ENCODE assay signal across 17 cellular contexts in genomic region chr12:47458273-47458672, GRCh38.
DNase-seq lines count a peak whose midpoint lies in the region; ATAC-seq, FAIRE-seq and TF ChIP-seq lines count a peak whose summit lies in the region.
"Had no signal": no experiment of that assay in that cellular context is flagged by ENCODE, and none has a peak within 500 bp of the region (broad histone marks: within the 10 kb centered on the region; RNA-seq: fewer than 3 reads in every experiment).

No MANE protein-coding gene starts in this region.

- in situ Hi-C loops in Caki2 (cut with HindIII; ENCODE audit: low pct_unique_long_range_greater_than_20kb, low sequenced_read_pairs) (no loop called here), HepG2 (cut with HindIII; ENCODE audit: extremely low pct_ligation_motif_present, low pct_unique_long_range_greater_than_20kb) (no loop called here)

- ATAC-seq in HepG2, result peak; percentile 73

- CTCF ChIA-PET in HepG2 (lab: Yijun Ruan, JAX; ENCODE audit: low intra/inter-chr PET ratio, low total read pairs) (no interaction called here), A673 (lab: Charles Lee) (no interaction called here)

- H3K4me2 ChIP-seq in HepG2 (ENCODE audit: low read depth, low read length), result no peak overlapping the region

- intact Hi-C loops in HepG2 (cut with micrococcal nuclease; ENCODE audit: unreplicated experiment) (no loop called here), A673 (cut with micrococcal nuclease; ENCODE audit: unreplicated experiment) (no loop called here)

- no peaks in the 10 kb centered on the region for H3K79me2 ChIP-seq in HepG2 (ENCODE audit: insufficient read depth, low read length)

- TF ChIP-seq CTCF in cardiac fibroblast (IDR thresholded peaks at IDR 0.05; ENCODE audit: low read depth, low read length), result no peak
- no peak for TF ChIP-seq CTCF in HepG2 (CRISPR knock-in tag; IDR thresholded peaks at IDR 0.05)
- TF ChIP-seq CTCF in A673 (conservative IDR thresholded peaks at IDR 0.05; ENCODE audit: low read depth, low read length), result no peak

- no peaks in the 10 kb centered on the region for H3K36me3 ChIP-seq in HepG2 (replicated peaks in 1 of 2; ENCODE audit: control insufficient read depth in 1 of 2, insufficient read depth in 2 of 2, low read length in 2 of 2)
- no peaks in the 10 kb centered on the region for H3K36me3 ChIP-seq in A673 (ENCODE audit: insufficient read depth, low read length, poor library complexity, severe bottlenecking)
- H3K36me3 ChIP-seq: suprapubic skin had no signal

- H3K27ac ChIP-seq in HepG2 (ENCODE audit: extremely low read length, insufficient read depth, low read length) (no peak overlapping the region), A673 (ENCODE audit: low read depth, low read length, poor library complexity, severe bottlenecking) (no peak overlapping the region)
- H3K27ac ChIP-seq: SK-N-MC, skin epidermis, suprapubic skin had no signal

- POLR2A ChIA-PET in HepG2 (lab: Yijun Ruan, JAX) (no interaction called here), A673 (lab: Charles Lee; ENCODE audit: low non-redundant PET) (no interaction called here)

- TF ChIP-seq RAD21 in Ishikawa (IDR thresholded peaks at IDR 0.05; ENCODE audit: low read depth) (no peak), HepG2 (CRISPR knock-in tag; IDR thresholded peaks at IDR 0.05) (no peak)

- H3K4me1 ChIP-seq in HepG2 (ENCODE audit: insufficient read depth, low read length), result peaks cover 10% of the 10 kb centered on the region
- no peaks in the 10 kb centered on the region for H3K4me1 ChIP-seq in A673 (ENCODE audit: insufficient read depth, low read length, poor library complexity, severe bottlenecking)
- H3K4me1 ChIP-seq: suprapubic skin had no signal

- H3K9ac ChIP-seq in HepG2 (ENCODE audit: insufficient read depth, low read depth, low read length), result no peak overlapping the region

- H3K4me3 ChIP-seq in cardiac fibroblast (replicated peaks in 1 of 2; ENCODE audit: low read depth in 2 of 2, low read length in 2 of 2) (no peak overlapping the region), HepG2 (replicated peaks in 1 of 3; ENCODE audit: insufficient read depth in 1 of 3, low read depth in 2 of 3, low read length in 3 of 3) (no peak overlapping the region), A673 (ENCODE audit: low read depth, low read length, poor library complexity, severe bottlenecking) (no peak overlapping the region)
- H3K4me3 ChIP-seq: SK-N-MC, skin epidermis, suprapubic skin had no signal

- H3K9me3 ChIP-seq in HepG2 (ENCODE audit: low read length) (no peaks in the 10 kb centered on the region; the same call in 1 of the 2 replicates), A673 (ENCODE audit: low read depth, low read length, poor library complexity, severe bottlenecking) (no peaks in the 10 kb centered on the region)
- H3K9me3 ChIP-seq: suprapubic skin had no signal

- DNase-seq in Caki2 (ENCODE audit: low read depth) (peak; percentile 61), cardiac fibroblast (ENCODE audit: low read depth in 2 of 2) (peak; percentile 1 to 2), HepG2 (ENCODE audit: low spot score) (peak; percentile 73), A673 (ENCODE audit: low spot score) (no peak), RKO (ENCODE audit: low spot score) (no peak), NCI-H774 (lab: John Stamatoyannopoulos, UW) (no peak)
- no peak for DNase-seq in stimulated activated CD4-positive, alpha-beta T cell treated with anti-CD3 and anti-CD28 coated beads, Interleukin-15, amount 100 ng/mL, for 24 hours
- DNase-seq: activated CD4-positive, alpha-beta T cell treated with anti-CD3 and anti-CD28 coated beads for 4 hours; activated CD8-positive, alpha-beta memory T cell treated with anti-CD3 and anti-CD28 coated beads, Interleukin-2, amount 50 U/mL, for 48 hours; activated gamma-delta T cell treated with Interleukin-2 at 50 U/mL for 16 hours; NCI-H345 had no signal

- TF ChIP-seq POLR2A in HepG2 (IDR thresholded peaks at IDR 0.05; ENCODE audit: insufficient read depth in 1 of 2, low read depth in 2 of 2, low read length in 2 of 2), result no peak

- 8% methylated on average over 4 of the region's 4 CpGs for WGBS in HepG2 (ENCODE audit: low lambda C conversion rate)

- H4K20me1 ChIP-seq in HepG2 (ENCODE audit: insufficient read depth, low read length), result no peaks in the 10 kb centered on the region

- BruUV-seq in HepG2 (replicated peaks; lab: Mats Ljungman, UMichigan), result no TSS peak
- BruUV-seq in A673 (replicated peaks; lab: Mats Ljungman, UMichigan), result no TSS peak

- TF ChIP-seq EP300 in Ishikawa (IDR thresholded peaks at IDR 0.05; ENCODE audit: borderline replicate concordance) (no peak), HepG2 (IDR thresholded peaks at IDR 0.05; ENCODE audit: low read depth in 2 of 2, low read length in 2 of 2) (no peak), HepG2 (CRISPR knock-in tag; IDR thresholded peaks at IDR 0.05; ENCODE audit: borderline replicate concordance) (no peak)

- FAIRE-seq in HepG2 (lab: Jason Lieb, UNC), result no peak
- FAIRE-seq: frontal cortex, GM12892 had no signal

- H2AFZ ChIP-seq in HepG2 (ENCODE audit: low read length), result no peak overlapping the region

- H3K27me3 ChIP-seq in HepG2 (ENCODE audit: control insufficient read depth in 1 of 2, insufficient read depth in 2 of 2, low read length in 2 of 2) (no peaks in the 10 kb centered on the region), A673 (replicated peaks; ENCODE audit: insufficient read depth, low read depth, low read length, poor library complexity) (no peaks in the 10 kb centered on the region)
- H3K27me3 ChIP-seq: suprapubic skin had no signal

TF ChIP-seq in Ishikawa, 13 proteins besides CTCF, POLR2A, EP300 and RAD21:
- TF ChIP-seq ZBTB7A (IDR thresholded peaks at IDR 0.05; ENCODE audit: low read depth), result no peak
- 0 out of 2 replicates have a peak, but pooled peaks have one; percentile 7 for TF ChIP-seq NFIC (IDR thresholded peaks at IDR 0.05)

TF ChIP-seq in HepG2, 621 proteins besides CTCF, POLR2A, EP300 and RAD21 (continues in another document):
- TF ChIP-seq GMEB1 (CRISPR knock-in tag; IDR thresholded peaks at IDR 0.05; ENCODE audit: borderline replicate concordance), result no peak
- TF ChIP-seq FLYWCH1 (CRISPR knock-in tag; IDR thresholded peaks at IDR 0.05), result no peak
- no peak for TF ChIP-seq ZNF747 (CRISPR knock-in tag; IDR thresholded peaks at IDR 0.05; ENCODE audit: borderline replicate concordance)
- TF ChIP-seq ZNF773 (CRISPR knock-in tag; IDR thresholded peaks at IDR 0.05; ENCODE audit: borderline replicate concordance), result no peak
- no peak for TF ChIP-seq KDM3A (CRISPR knock-in tag; IDR thresholded peaks at IDR 0.05; ENCODE audit: low read depth)
- no peak for TF ChIP-seq GLI4 (CRISPR knock-in tag; IDR thresholded peaks at IDR 0.05; ENCODE audit: borderline replicate concordance)
- no peak for TF ChIP-seq ISL2 (CRISPR knock-in tag; IDR thresholded peaks at IDR 0.05)
- TF ChIP-seq SIN3B (IDR thresholded peaks at IDR 0.05; ENCODE audit: low read length), result no peak
- TF ChIP-seq ZNF263 (CRISPR knock-in tag; IDR thresholded peaks at IDR 0.05), result no peak
- TF ChIP-seq, protein P1, sequence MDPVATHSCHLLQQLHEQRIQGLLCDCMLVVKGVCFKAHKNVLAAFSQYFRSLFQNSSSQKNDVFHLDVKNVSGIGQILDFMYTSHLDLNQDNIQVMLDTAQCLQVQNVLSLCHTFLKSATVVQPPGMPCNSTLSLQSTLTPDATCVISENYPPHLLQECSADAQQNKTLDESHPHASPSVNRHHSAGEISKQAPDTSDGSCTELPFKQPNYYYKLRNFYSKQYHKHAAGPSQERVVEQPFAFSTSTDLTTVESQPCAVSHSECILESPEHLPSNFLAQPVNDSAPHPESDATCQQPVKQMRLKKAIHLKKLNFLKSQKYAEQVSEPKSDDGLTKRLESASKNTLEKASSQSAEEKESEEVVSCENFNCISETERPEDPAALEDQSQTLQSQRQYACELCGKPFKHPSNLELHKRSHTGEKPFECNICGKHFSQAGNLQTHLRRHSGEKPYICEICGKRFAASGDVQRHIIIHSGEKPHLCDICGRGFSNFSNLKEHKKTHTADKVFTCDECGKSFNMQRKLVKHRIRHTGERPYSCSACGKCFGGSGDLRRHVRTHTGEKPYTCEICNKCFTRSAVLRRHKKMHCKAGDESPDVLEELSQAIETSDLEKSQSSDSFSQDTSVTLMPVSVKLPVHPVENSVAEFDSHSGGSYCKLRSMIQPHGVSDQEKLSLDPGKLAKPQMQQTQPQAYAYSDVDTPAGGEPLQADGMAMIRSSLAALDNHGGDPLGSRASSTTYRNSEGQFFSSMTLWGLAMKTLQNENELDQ (CRISPR knock-in tag; IDR thresholded peaks at IDR 0.05; ENCODE audit: borderline replicate concordance), result no peak
- peak; percentile 57 for TF ChIP-seq FOSL2 (CRISPR knock-in tag; IDR thresholded peaks at IDR 0.05)
- TF ChIP-seq ZNF143 (CRISPR knock-in tag; IDR thresholded peaks at IDR 0.05), result no peak
- no peak for TF ChIP-seq PCBP2 (optimal IDR thresholded peaks at IDR 0.05; ENCODE audit: low read depth, low read length, poor library complexity, severe bottlenecking)
- no peak for TF ChIP-seq RBM39 (IDR thresholded peaks at IDR 0.05; ENCODE audit: low read depth, low read length, poor library complexity, severe bottlenecking)
- TF ChIP-seq FOXP1 (IDR thresholded peaks at IDR 0.05), result no peak
- TF ChIP-seq FOXP1 (CRISPR knock-in tag; IDR thresholded peaks at IDR 0.05), result no peak
- no peak for TF ChIP-seq ZBTB21 (CRISPR knock-in tag; IDR thresholded peaks at IDR 0.05)

Comparison
In these comparisons a context has a peak if more than half of its experiments do, and no peak if none do; other contexts are left out.
1. DNase-seq: peak in Caki2 (single experiment), cardiac fibroblast (2 of 2) and HepG2 (single experiment); none in A673 (single experiment), stimulated activated CD4-positive, alpha-beta T cell treated with anti-CD3 and anti-CD28 coated beads, Interleukin-15, amount 100 ng/mL, for 24 hours (single experiment), RKO (single experiment) and NCI-H774 (single experiment).